Comparison of ENCODE assay signal across 1 cellular context in genomic region chr2:223989860-223990237, GRCh38.
TF ChIP-seq lines count a peak whose summit lies in the region.

No MANE protein-coding gene starts in this region.

TF ChIP-seq in GM23338, 12 proteins besides CTCF, POLR2A, EP300 and RAD21 (continued from another document):
- TF ChIP-seq ZNF462 (CRISPR knock-in tag; IDR thresholded peaks at IDR 0.05) (no peak), ZNF331 (CRISPR knock-in tag; IDR thresholded peaks at IDR 0.05; ENCODE audit: low read depth) (no peak), JUNB (IDR thresholded peaks at IDR 0.05; ENCODE audit: unreplicated experiment) (no peak), STAT1 (IDR thresholded peaks at IDR 0.05; ENCODE audit: unreplicated experiment) (no peak), CREB1 (CRISPR knock-in tag; IDR thresholded peaks at IDR 0.05; ENCODE audit: low read depth) (no peak), ZNF114 (CRISPR knock-in tag; IDR thresholded peaks at IDR 0.05) (no peak), REST (IDR thresholded peaks at IDR 0.05; ENCODE audit: unreplicated experiment) (no peak), EZH2phosphoT487 (IDR thresholded peaks at IDR 0.05; ENCODE audit: unreplicated experiment) (no peak)
